ENCODE assay signal across 8 cellular contexts in the genomic region with DNA sequence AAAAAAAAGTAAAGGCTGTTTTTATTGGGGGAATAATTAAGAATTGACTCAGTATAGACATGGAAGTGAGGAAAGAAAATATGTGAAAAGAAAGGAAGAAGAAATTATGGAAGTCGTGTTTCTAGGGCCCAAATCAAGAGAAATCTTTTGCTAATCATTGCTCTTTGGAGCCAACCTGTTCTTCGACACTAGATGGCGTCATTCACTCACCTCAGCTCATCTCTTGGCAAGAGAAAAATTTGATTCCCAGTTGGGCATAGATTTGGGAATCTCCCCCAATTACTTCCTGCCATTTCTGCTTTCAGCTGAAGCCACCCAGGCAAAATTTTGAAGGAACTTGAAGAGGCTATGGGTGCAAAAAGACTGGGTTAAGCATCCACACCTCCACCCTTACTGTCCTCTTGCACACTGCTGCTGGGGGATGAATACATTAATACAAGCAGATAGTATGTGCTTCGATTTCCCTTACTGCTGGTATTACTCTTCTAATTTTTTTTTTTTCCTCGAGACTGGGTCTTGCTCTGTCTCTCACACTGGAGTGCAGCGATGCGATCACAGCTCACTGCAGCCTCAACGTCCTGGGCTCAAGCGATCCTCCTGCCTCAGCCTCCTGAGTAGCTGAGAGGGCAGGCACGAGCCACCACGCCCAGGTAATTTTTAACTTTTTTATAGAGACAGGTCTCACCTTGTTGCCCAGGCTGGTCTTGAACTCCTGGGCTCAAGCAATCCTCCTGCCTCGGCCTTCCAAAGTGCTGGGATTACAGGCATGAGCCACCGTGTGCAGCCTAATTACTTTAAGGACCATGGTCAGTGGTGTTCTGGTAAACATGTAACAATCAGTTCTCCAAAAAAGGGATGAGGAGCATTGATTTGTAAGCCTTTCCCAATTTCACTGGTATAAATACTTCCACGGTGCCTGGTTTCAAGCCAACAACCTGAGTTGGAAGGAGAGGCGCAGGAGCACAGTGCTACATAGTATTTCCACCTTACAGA. TPM values are rescaled to one million over a fixed set of nuclear protein-coding genes. Genes with fewer than 3 reads are reported as not detected.
DNase-seq lines count a peak whose midpoint lies in the region; ATAC-seq and TF ChIP-seq lines count a peak whose summit lies in the region.

No MANE protein-coding gene starts in this region.

- H3K4me2 ChIP-seq in SU-DHL-6 (ENCODE audit: low read depth, low read length, poor library complexity, severe bottlenecking) = no peak overlapping the region

- H3K27me3 ChIP-seq in SU-DHL-6 (ENCODE audit: low read length) = no peaks in the 10 kb centered on the region

- no peaks in the 10 kb centered on the region for H3K9me3 ChIP-seq in SU-DHL-6 (ENCODE audit: insufficient read depth, low read length)

- peaks cover 5% of the 10 kb centered on the region; the same call in 1 of the 2 replicates for H3K36me3 ChIP-seq in SU-DHL-6 (ENCODE audit: low read length)

- no peak overlapping the region for H3K27ac ChIP-seq in SU-DHL-6 (ENCODE audit: low read depth, low read length)

- H3F3A ChIP-seq in SU-DHL-6 (ENCODE audit: insufficient read depth) = peaks cover 16% of the 10 kb centered on the region; the same call in 1 of the 2 replicates

- H2AFZ ChIP-seq in SU-DHL-6 (ENCODE audit: low read depth, low read length, severe bottlenecking) = no peak overlapping the region

- H3K79me2 ChIP-seq in SU-DHL-6 (ENCODE audit: insufficient read depth, low read length) = no peaks in the 10 kb centered on the region

- no peaks in the 10 kb centered on the region for H4K20me1 ChIP-seq in SU-DHL-6 (ENCODE audit: low read depth, low read length)

- no peaks in the 10 kb centered on the region for H3K9me2 ChIP-seq in SU-DHL-6 (replicated peaks; ENCODE audit: insufficient read depth, low read length)

- TF ChIP-seq CTCF in SU-DHL-6 (IDR thresholded peaks at IDR 0.05; ENCODE audit: insufficient read depth, low read length, poor library complexity, severe bottlenecking) = peak; percentile 70

- ATAC-seq in HG03460 (IDR thresholded peaks at IDR 0.05; ENCODE audit: unreplicated experiment) (no peak), GM18517 (IDR thresholded peaks at IDR 0.05; ENCODE audit: unreplicated experiment) (no peak)

- DNase-seq in stimulated activated CD4-positive, alpha-beta T cell treated with anti-CD3 and anti-CD28 coated beads, Interleukin-4, amount 100 ng/mL, for 24 hours = peak; percentile 17
- DNase-seq in stimulated activated CD4-positive, alpha-beta T cell treated with anti-CD3 and anti-CD28 coated beads, Interleukin-15, amount 100 ng/mL, for 24 hours = no peak
- DNase-seq in LHCN-M2 (ENCODE audit: low read depth) (peak; percentile 47), fibroblast of the conjunctiva (ENCODE audit: low read depth) (peak; percentile 33), pons (ENCODE audit: low spot score) (peak; percentile 41)

- H3K4me3 ChIP-seq in SU-DHL-6 (ENCODE audit: insufficient read depth, low read length, poor library complexity, severe bottlenecking) = no peak overlapping the region

- no peak overlapping the region for H3K9ac ChIP-seq in SU-DHL-6 (ENCODE audit: low read length)

RNA-seq across cellular contexts. Expression of a gene that starts 13.5 kb away (rescaled TPM):
- 94.3 and 99.2 TPM in 2 replicates for total RNA-seq in LHCN-M2 (2014; rRNA removed)
- 104 TPM for polyA plus RNA-seq in LHCN-M2 (2012)
